ENCODE assay signal across 8 cellular contexts in the genomic region with DNA sequence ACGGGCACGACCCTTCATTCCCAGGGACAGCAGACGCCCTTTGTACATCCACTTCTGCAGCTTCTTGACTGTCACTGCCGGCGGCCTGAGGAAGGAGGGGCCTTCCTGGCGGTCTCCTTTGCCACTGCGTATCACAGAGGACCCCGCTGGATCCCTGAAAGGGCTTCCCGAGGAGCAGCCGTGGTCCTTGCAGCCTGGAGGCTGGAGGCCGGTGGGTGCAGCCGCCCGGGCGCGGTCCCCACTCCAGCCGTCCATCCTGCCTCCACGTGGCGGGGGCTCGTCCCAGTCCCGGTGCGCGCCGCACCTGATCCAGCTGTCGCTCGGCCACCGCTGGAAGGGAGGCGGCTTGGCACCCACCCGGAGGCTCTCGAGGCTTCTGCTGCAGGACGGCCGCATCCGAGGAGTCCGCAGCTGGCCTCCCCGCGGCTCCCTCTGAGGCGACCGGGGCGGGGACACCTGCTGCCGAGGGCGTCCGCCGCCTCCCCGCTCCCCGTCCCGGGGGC.
A peak's percentile ranks its signal among the peaks of the same experiment; 100 is the strongest.
DNase-seq lines count a peak whose midpoint lies in the region; ATAC-seq and TF ChIP-seq lines count a peak whose summit lies in the region.

No MANE protein-coding gene starts in this region.

- H3K36me3 ChIP-seq in ACC112 (ENCODE audit: insufficient read depth, low read length): no peaks in the 10 kb centered on the region

- no peaks in the 10 kb centered on the region for H3K27me3 ChIP-seq in ACC112 (ENCODE audit: insufficient read depth, low read length)

- no peak overlapping the region for H3K27ac ChIP-seq in ACC112 (ENCODE audit: low read depth, low read length)

- H2AFZ ChIP-seq in ACC112 (ENCODE audit: low read length, unreplicated experiment): peak overlapping the region; percentile 86

- H3K79me2 ChIP-seq in ACC112 (ENCODE audit: control insufficient read depth, insufficient read depth, low read length, unreplicated experiment): peaks cover 10% of the 10 kb centered on the region

- in situ Hi-C loops in astrocyte of the cerebellum (cut with HindIII; ENCODE audit: low sequenced_read_pairs): no loop called here

- peaks cover 40% of the 10 kb centered on the region for H3K4me1 ChIP-seq in ACC112 (ENCODE audit: control insufficient read depth, insufficient read depth, low read length, unreplicated experiment)

- DNase-seq in RPMI8226 (peak; percentile 18), astrocyte of the cerebellum (ENCODE audit: low read depth) (no peak), iPS-NIHi7 (ENCODE audit: extremely low spot score) (peak; percentile 32), NCI-H774 (lab: John Stamatoyannopoulos, UW) (no peak)
- DNase-seq in stimulated activated CD4-positive, alpha-beta T cell treated with anti-CD3 and anti-CD28 coated beads, Interleukin-15, amount 100 ng/mL, for 24 hours: peak; percentile 57

- TF ChIP-seq CTCF in astrocyte of the cerebellum (IDR thresholded peaks at IDR 0.05; ENCODE audit: low read depth, low read length, missing control alignments): no peak

- H3K4me3 ChIP-seq in ACC112 (ENCODE audit: low read depth, low read length): peak overlapping the region; percentile 95
- H3K4me3 ChIP-seq in astrocyte of the cerebellum (ENCODE audit: low read depth, low read length): peak overlapping the region; percentile 66

- ATAC-seq in GM18873 (IDR thresholded peaks at IDR 0.05; ENCODE audit: low FRiP score, unreplicated experiment) (peak; percentile 31), HG03103 (IDR thresholded peaks at IDR 0.05; ENCODE audit: low read depth, unreplicated experiment) (peak; percentile 31)

Comparison
In these comparisons a context has a peak if more than half of its experiments do, and no peak if none do; other contexts are left out.
1. DNase-seq: peak in RPMI8226 (single experiment), iPS-NIHi7 (single experiment) and stimulated activated CD4-positive, alpha-beta T cell treated with anti-CD3 and anti-CD28 coated beads, Interleukin-15, amount 100 ng/mL, for 24 hours (single experiment); none in astrocyte of the cerebellum (single experiment) and NCI-H774 (single experiment).